ENCODE assay signal across 15 cellular contexts in the genomic region with DNA sequence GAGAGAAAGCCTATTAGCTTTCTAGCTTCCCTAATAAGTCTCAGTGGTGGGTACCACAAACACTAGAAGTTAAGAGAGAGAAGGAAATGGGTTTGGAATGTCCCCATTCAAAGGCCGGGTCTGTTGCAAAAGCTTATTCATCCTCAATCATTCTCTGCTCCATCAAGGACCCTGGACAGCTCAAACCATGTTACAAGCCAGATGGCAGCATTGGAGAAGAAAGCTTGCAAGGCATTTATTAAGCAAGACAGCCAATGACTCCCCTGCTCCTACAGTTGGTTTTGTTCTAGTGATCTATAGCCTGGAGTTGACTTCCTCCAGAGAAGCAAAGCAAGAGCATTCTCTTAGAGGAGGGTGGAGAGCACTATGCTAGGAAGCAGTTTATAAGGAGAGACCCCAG.
DNase-seq lines count a peak whose midpoint lies in the region; ATAC-seq, FAIRE-seq and TF ChIP-seq lines count a peak whose summit lies in the region.
"Had no signal": no experiment of that assay in that cellular context is flagged by ENCODE, and none has a peak within 500 bp of the region (broad histone marks: within the 10 kb centered on the region; RNA-seq: fewer than 3 reads in every experiment).

No MANE protein-coding gene starts in this region.

- H3K4me1 ChIP-seq in A549 (no peaks in the 10 kb centered on the region), astrocyte (ENCODE audit: insufficient read depth, low read length) (no peaks in the 10 kb centered on the region), foreskin keratinocyte (no peaks in the 10 kb centered on the region)
- H3K4me1 ChIP-seq: SJCRH30, upper lobe of left lung had no signal

- no peaks in the 10 kb centered on the region for H3K79me2 ChIP-seq in astrocyte (ENCODE audit: insufficient read depth, low read length)

- no peaks in the 10 kb centered on the region for H3K9me3 ChIP-seq in A549
- H3K9me3 ChIP-seq in astrocyte (ENCODE audit: insufficient read depth, low read depth, low read length): no peaks in the 10 kb centered on the region
- H3K9me3 ChIP-seq: MG63, SJCRH30, upper lobe of left lung had no signal

- H3K9me3 Mint-ChIP-seq in astrocyte (ENCODE audit: unreplicated experiment): peaks cover 3% of the 10 kb centered on the region

- no peak for FAIRE-seq in A549 (lab: Jason Lieb, UNC)
- FAIRE-seq in HTR-8/SVneo (lab: Jason Lieb, UNC): no peak
- peak; percentile 32 for FAIRE-seq in astrocyte (lab: Jason Lieb, UNC)
- FAIRE-seq: GM18507 had no signal

- no peak for TF ChIP-seq POLR2A in A549 (IDR thresholded peaks at IDR 0.05; ENCODE audit: low read length)

- TF ChIP-seq CTCF in A549 (IDR thresholded peaks at IDR 0.05) (no peak), astrocyte (IDR thresholded peaks at IDR 0.05; ENCODE audit: insufficient read depth, low read depth, low read length) (no peak), foreskin keratinocyte (conservative IDR thresholded peaks at IDR 0.05) (peak; percentile 32)

- no peaks in the 10 kb centered on the region for H3K36me3 ChIP-seq in astrocyte (ENCODE audit: insufficient read depth, low read length)
- H3K36me3 ChIP-seq: SJCRH30, upper lobe of left lung had no signal

- DNase-seq in A549 (ENCODE audit: low read depth in 1 of 2, low spot score in 1 of 2) (no peak), HTR-8/SVneo (ENCODE audit: insufficient read length, low spot score) (peak; percentile 22), astrocyte (ENCODE audit: low read depth) (peak; percentile 45), foreskin keratinocyte (no peak), ureter (ENCODE audit: low spot score) (no peak)
- no peak for DNase-seq in activated CD4-positive, alpha-beta T cell treated with anti-CD3 and anti-CD28 coated beads, Interleukin-2, amount 50 U/mL, for 4 hours
- DNase-seq: caudate nucleus; MG63; SJCRH30; stimulated activated CD4-positive, alpha-beta T cell treated with anti-CD3 and anti-CD28 coated beads, Interleukin-12 subunit alpha, Interleukin-12 subunit beta, amount 100 ng/mL, for 4 hours; upper lobe of left lung had no signal

- H3K27ac ChIP-seq in A549: no peak overlapping the region
- H3K27ac ChIP-seq in astrocyte (ENCODE audit: low read depth, low read length): no peak overlapping the region
- H3K27ac ChIP-seq in foreskin keratinocyte: no peak overlapping the region
- H3K27ac ChIP-seq: SJCRH30, upper lobe of left lung had no signal

- TF ChIP-seq EP300 in A549 (IDR thresholded peaks at IDR 0.05): no peak

- ATAC-seq in A549: no peak
- ATAC-seq in foreskin keratinocyte: peak; percentile 24
- no peak for ATAC-seq in HG03159 (IDR thresholded peaks at IDR 0.05; ENCODE audit: unreplicated experiment)
- no peak for ATAC-seq in HG02642 (IDR thresholded peaks at IDR 0.05; ENCODE audit: poor library complexity, unreplicated experiment)

- no peak overlapping the region for H3K9ac ChIP-seq in astrocyte (ENCODE audit: low read length)

- H3K4me3 Mint-ChIP-seq in astrocyte (ENCODE audit: unreplicated experiment): no peak overlapping the region
- H3K4me3 Mint-ChIP-seq: neural crest cell had no signal

- H3K27me3 ChIP-seq in astrocyte (ENCODE audit: insufficient read depth, low read length) (no peaks in the 10 kb centered on the region), foreskin keratinocyte (no peaks in the 10 kb centered on the region)
- H3K27me3 ChIP-seq: MG63, SJCRH30, upper lobe of left lung had no signal

- H3K36me3 Mint-ChIP-seq in astrocyte (ENCODE audit: low read depth, unreplicated experiment): no peaks in the 10 kb centered on the region

- H3K4me3 ChIP-seq in A549 (no peak overlapping the region), astrocyte (ENCODE audit: insufficient read depth, low read depth, low read length) (no peak overlapping the region)
- H3K4me3 ChIP-seq: MG63, SJCRH30, upper lobe of left lung had no signal

- CTCF ChIA-PET in A549 (lab: Yijun Ruan, JAX): interaction anchor here (1.2 to 2.9 kb wide), 3 partner anchors 14 to 251 kb away, joined by 3 to 8 read pairs (median 4); partner anchors contain the start of gene CCBE1

- H4K20me1 ChIP-seq in astrocyte (ENCODE audit: insufficient read depth, low read length): no peaks in the 10 kb centered on the region

- no peak for TF ChIP-seq RAD21 in A549 (conservative IDR thresholded peaks at IDR 0.05 in 1 of 2, IDR thresholded peaks at IDR 0.05 in 1 of 2)

- WGBS in A549 (ENCODE audit: missing lambda C conversion rate): 38% methylated on average over 1 of the region's 1 CpG

- POLR2A ChIA-PET in A549 (lab: Yijun Ruan, JAX): no interaction called here

- H2AFZ ChIP-seq in astrocyte (ENCODE audit: low read depth, low read length): no peak overlapping the region

- no peak overlapping the region for H3K27ac Mint-ChIP-seq in astrocyte (ENCODE audit: unreplicated experiment)

- H3K27me3 Mint-ChIP-seq in astrocyte (ENCODE audit: low read depth, unreplicated experiment): peaks cover 7% of the 10 kb centered on the region

- no peak overlapping the region for H3K4me2 ChIP-seq in A549
- H3K4me2 ChIP-seq in astrocyte (ENCODE audit: low read length): no peak overlapping the region

- no peaks in the 10 kb centered on the region for H3K4me1 Mint-ChIP-seq in astrocyte (ENCODE audit: low read depth, unreplicated experiment)
- H3K4me1 Mint-ChIP-seq: neural crest cell had no signal

TF ChIP-seq in A549, 52 proteins besides CTCF, POLR2A, EP300 and RAD21:
- TF ChIP-seq USF2 (IDR thresholded peaks at IDR 0.05): no peak
- TF ChIP-seq, protein P1, sequence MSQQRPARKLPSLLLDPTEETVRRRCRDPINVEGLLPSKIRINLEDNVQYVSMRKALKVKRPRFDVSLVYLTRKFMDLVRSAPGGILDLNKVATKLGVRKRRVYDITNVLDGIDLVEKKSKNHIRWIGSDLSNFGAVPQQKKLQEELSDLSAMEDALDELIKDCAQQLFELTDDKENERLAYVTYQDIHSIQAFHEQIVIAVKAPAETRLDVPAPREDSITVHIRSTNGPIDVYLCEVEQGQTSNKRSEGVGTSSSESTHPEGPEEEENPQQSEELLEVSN (IDR thresholded peaks at IDR 0.05; ENCODE audit: borderline replicate concordance, low read depth): no peak
- TF ChIP-seq ZC3H11A (IDR thresholded peaks at IDR 0.05): no peak
- TF ChIP-seq HOXA7 (CRISPR knock-in tag; IDR thresholded peaks at IDR 0.05): no peak
- peak; percentile 60; the same call in 1 of the 2 replicates for TF ChIP-seq REST (IDR thresholded peaks at IDR 0.05)

Comparison
In these comparisons a context has a peak if more than half of its experiments do, and no peak if none do; other contexts are left out.
1. DNase-seq: peak in HTR-8/SVneo (single experiment) and astrocyte (single experiment); none in A549 (0 of 2), foreskin keratinocyte (0 of 2), ureter (single experiment) and activated CD4-positive, alpha-beta T cell treated with anti-CD3 and anti-CD28 coated beads, Interleukin-2, amount 50 U/mL, for 4 hours (0 of 2).